9 cellular contexts compared by ENCODE assay signal in the genomic region with DNA sequence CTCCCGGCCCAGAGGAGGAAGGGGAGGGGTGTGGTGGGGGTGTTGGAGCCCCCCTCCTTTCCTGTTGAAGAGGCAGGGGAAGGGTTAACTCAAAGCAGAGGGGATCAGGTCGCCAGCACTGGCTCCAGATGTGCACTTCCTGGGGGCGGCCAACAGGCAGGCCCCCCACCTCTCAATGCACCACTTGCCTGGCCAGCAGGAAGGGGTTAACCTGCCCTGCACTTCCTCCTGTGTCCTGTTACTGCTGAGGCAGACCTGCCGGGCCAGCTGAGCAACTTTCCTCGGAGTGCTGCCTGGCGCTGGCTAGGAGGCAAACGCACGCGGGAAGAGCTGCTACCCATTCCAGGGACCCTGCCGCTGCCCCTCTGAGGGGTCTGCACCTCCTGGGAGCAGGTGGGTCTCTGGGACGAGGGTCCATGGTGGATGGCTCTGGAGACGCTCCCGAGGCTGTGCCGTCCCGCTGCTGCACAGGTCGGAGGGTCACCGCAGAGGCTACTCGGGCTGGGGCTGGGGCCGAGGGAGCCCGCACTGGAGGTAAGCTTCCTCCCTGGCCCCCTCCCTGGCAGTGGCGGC. TPM values are rescaled to one million over a fixed set of nuclear protein-coding genes. Genes with fewer than 3 reads are reported as not detected.
DNase-seq lines count a peak whose midpoint lies in the region; ATAC-seq and TF ChIP-seq lines count a peak whose summit lies in the region.
"Had no signal": no experiment of that assay in that cellular context is flagged by ENCODE, and none has a peak within 500 bp of the region (broad histone marks: within the 10 kb centered on the region; RNA-seq: fewer than 3 reads in every experiment).

A gene (plus strand): TSS at position 284 of the 573 bp plus-strand sequence. CDS start 3,822 bp downstream, outside the sequence.

- H3K9me3 ChIP-seq in adrenal gland (replicated peaks in 1 of 3) (no peaks in the 10 kb centered on the region), thyroid gland (no peaks in the 10 kb centered on the region), ascending aorta (no peaks in the 10 kb centered on the region)

- WGBS in adrenal gland, 4 donors: 1 to 17% (median 4%) methylated on average over 4 to 21 of the region's 21 CpGs
- 0% methylated on average over 5 to 7 of the region's 21 CpGs for WGBS in thyroid gland, 2 donors

- H3K4me1 ChIP-seq in adrenal gland (replicated peaks in 1 of 2) (peaks cover 27 to 38% of the 10 kb centered on the region in 2 donors), thyroid gland (peaks cover 35 to 38% of the 10 kb centered on the region in 2 donors), ascending aorta (peaks cover 0 to 8% of the 10 kb centered on the region in 2 donors)

- H3K36me3 ChIP-seq in adrenal gland (replicated peaks in 1 of 2) (no peaks in the 10 kb centered on the region), thyroid gland (no peaks in the 10 kb centered on the region), ascending aorta (no peaks in the 10 kb centered on the region)

- intact Hi-C loops in adrenal gland (cut with DNase I) (no loop called here), thyroid gland (cut with DNase I) (no loop called here), ascending aorta (cut with DNase I) (no loop called here)

- DNase-seq in NCI-H1417 (lab: John Stamatoyannopoulos, UW) (peak in 2 of 3 experiments; percentile 45 to 59), NCI-H1417 treated with DMSO at 0.1 percent for 48 hours (lab: John Stamatoyannopoulos, UW) (no peak), adrenal gland (peak in 3 of 7 donors; percentile 46 to 59 (median 48)), iPS-NIHi11 (ENCODE audit: low spot score) (peak; percentile 78), thyroid gland (peak; percentile 80 to 84), ascending aorta (ENCODE audit: low spot score in 2 of 2) (no peak)

- TF ChIP-seq CTCF in adrenal gland (IDR thresholded peaks at IDR 0.05): no peak
- TF ChIP-seq CTCF in thyroid gland (IDR thresholded peaks at IDR 0.05): peak in 1 of 6 experiments; percentile 14
- no peak for TF ChIP-seq CTCF in ascending aorta (IDR thresholded peaks at IDR 0.05)

- H3K4me3 ChIP-seq in adrenal gland (peak within 1 kb of the TSS in 1 of 4 donors; percentile 47), thyroid gland (replicated peaks in 1 of 3) (peak within 1 kb of the TSS in 1 of 3 donors; percentile 22), ascending aorta (peak within 1 kb of the TSS in 1 of 2 donors; percentile 39)

- TF ChIP-seq POLR2A in adrenal gland (IDR thresholded peaks at IDR 0.05): no peak
- peak in 1 of 2 donors; percentile 14 for TF ChIP-seq POLR2A in thyroid gland (IDR thresholded peaks at IDR 0.05)

- H3K27me3 ChIP-seq in adrenal gland (no peaks in the 10 kb centered on the region), thyroid gland (no peaks in the 10 kb centered on the region), ascending aorta (peaks cover 11% of the 10 kb centered on the region)

- no peak for ATAC-seq in HG03439 (IDR thresholded peaks at IDR 0.05; ENCODE audit: unreplicated experiment)
- no peak for ATAC-seq in GM21390 (IDR thresholded peaks at IDR 0.05; ENCODE audit: unreplicated experiment)

- H3K27ac ChIP-seq in adrenal gland (peak within 1 kb of the TSS in 3 of 5 donors; percentile 84 to 89 (median 88)), thyroid gland (peak within 1 kb of the TSS in 1 of 3 donors; percentile 74), ascending aorta (no peak within 1 kb of the TSS)

RNA-seq across cellular contexts. Expression of the gene that starts here (rescaled TPM):
- total RNA-seq in adrenal gland: 10 to 100 TPM in 7 of 8 donors, 1 to 10 TPM in 1; 1.7 to 96.1 (median 38.2) TPM
- polyA plus RNA-seq in adrenal gland: 10 to 100 TPM in 2 of 3 donors, 1 to 10 TPM in 1; 1.2 to 32.3 (median 10.5) TPM
- total RNA-seq in thyroid gland: 10 to 100 TPM in 1 of 4 donors, 1 to 10 TPM in 1, under 1 TPM in 1, not detected in 1; 0.63 to 31.6 (median 3.5) TPM
- total RNA-seq in ascending aorta: 0.85 TPM
- total RNA-seq: lung microvascular endothelial cell had no signal

Comparison
In these comparisons a context has a peak if more than half of its experiments do, and no peak if none do; other contexts are left out.
1. DNase-seq: peak in NCI-H1417 (2 of 3), iPS-NIHi11 (single experiment) and thyroid gland (2 of 2); none in NCI-H1417 treated with DMSO at 0.1 percent for 48 hours (single experiment) and ascending aorta (0 of 2).
2. H3K27ac ChIP-seq: peak in adrenal gland (3 of 5); none in ascending aorta (0 of 2).